14 cellular contexts compared by ENCODE assay signal in the genomic region with DNA sequence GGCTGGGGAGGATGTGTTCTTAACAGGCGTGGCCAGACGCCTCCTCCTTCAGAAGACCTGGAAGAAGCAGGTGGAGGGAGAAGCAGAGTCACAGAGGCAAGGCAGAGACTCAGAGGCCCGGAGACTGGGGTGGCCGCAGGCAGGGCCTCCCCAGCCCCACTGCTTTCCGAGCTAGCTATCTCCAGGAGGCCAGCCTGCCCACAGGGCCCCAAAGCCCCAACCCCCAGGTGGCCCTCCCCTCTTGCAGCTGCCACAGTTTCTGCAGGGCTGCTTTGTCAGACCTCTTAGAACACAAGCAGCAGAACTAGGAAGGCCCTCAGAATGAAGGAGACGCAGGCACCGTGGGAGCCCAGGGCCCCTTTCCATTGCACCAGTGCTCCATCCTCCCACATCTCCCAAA.
A peak's percentile ranks its signal among the peaks of the same experiment; 100 is the strongest.
DNase-seq lines count a peak whose midpoint lies in the region; ATAC-seq and TF ChIP-seq lines count a peak whose summit lies in the region.
"Had no signal": no experiment of that assay in that cellular context is flagged by ENCODE, and none has a peak within 500 bp of the region (broad histone marks: within the 10 kb centered on the region; RNA-seq: fewer than 3 reads in every experiment).

No MANE protein-coding gene starts in this region.

- H2AFZ ChIP-seq in neuronal stem cell (ENCODE audit: low read length): no peak overlapping the region
- H2AFZ ChIP-seq: GM23248 had no signal

- no peak overlapping the region for H2BK5ac ChIP-seq in neuronal stem cell (ENCODE audit: low read length)

- no peak overlapping the region for H2BK12ac ChIP-seq in neuronal stem cell (ENCODE audit: low read length)

- H3K27me3 ChIP-seq in WERI-Rb-1 (ENCODE audit: insufficient read depth, low read depth, severe bottlenecking): no peaks in the 10 kb centered on the region
- H3K27me3 ChIP-seq in neuronal stem cell (ENCODE audit: control insufficient read depth in 3 of 3, insufficient read depth in 3 of 3, low read depth in 1 of 3, low read length in 3 of 3): peaks cover 0 to 25% (median 0%) of the 10 kb centered on the region in 3 experiments
- H3K27me3 ChIP-seq: BLaER1 treated with 17β-estradiol and CSF1 and Interleukin-3, amounts not matched to agents 10 nM and 100 nM had no signal

- H3K4me1 ChIP-seq in neuronal stem cell (ENCODE audit: control insufficient read depth in 2 of 2, insufficient read depth in 1 of 2, low read depth in 1 of 2, low read length in 2 of 2): peaks cover 4 to 18% of the 10 kb centered on the region in 2 donors

- no peak for TF ChIP-seq POLR2A in lower leg skin (IDR thresholded peaks at IDR 0.05)

- TF ChIP-seq CTCF in WERI-Rb-1 (IDR thresholded peaks at IDR 0.05; ENCODE audit: low read depth, low read length) (no peak), lower leg skin (IDR thresholded peaks at IDR 0.05) (no peak)

- H2BK120ac ChIP-seq in neuronal stem cell (ENCODE audit: low read depth, low read length): no peak overlapping the region

- H3K27ac ChIP-seq in WERI-Rb-1 (peak overlapping the region; percentile 90), neuronal stem cell (replicated peaks; ENCODE audit: low read length) (no peak overlapping the region)
- H3K27ac ChIP-seq: BLaER1 treated with 17β-estradiol and CSF1 and Interleukin-3, amounts not matched to agents 10 nM and 100 nM; GM23248 had no signal

- H4K8ac ChIP-seq in neuronal stem cell (ENCODE audit: low read depth, low read length): no peak overlapping the region

- H3K23ac ChIP-seq in neuronal stem cell (ENCODE audit: low read depth, low read length, poor library complexity): no peak overlapping the region

- intact Hi-C loops in left ventricle myocardium superior (cut with micrococcal nuclease): no loop called here
- intact Hi-C loops in cardiac septum (cut with DNase I): no loop called here
- intact Hi-C loops in lower leg skin (cut with DNase I; ENCODE audit: low total_unique reads): no loop called here

- no peak overlapping the region for H4K91ac ChIP-seq in neuronal stem cell (ENCODE audit: low read depth, low read length, poor library complexity)

- ATAC-seq in left ventricle myocardium superior (no peak), GM21390 (IDR thresholded peaks at IDR 0.05; ENCODE audit: unreplicated experiment) (no peak)
- ATAC-seq: CD8-positive, alpha-beta T cell had no signal

- H3K9me3 ChIP-seq in WERI-Rb-1 (ENCODE audit: severe bottlenecking) (no peaks in the 10 kb centered on the region), neuronal stem cell (replicated peaks in 1 of 2; ENCODE audit: control insufficient read depth in 2 of 2, insufficient read depth in 1 of 2, low read depth in 1 of 2, low read length in 2 of 2) (no peaks in the 10 kb centered on the region)
- H3K9me3 ChIP-seq: BLaER1 treated with 17β-estradiol and CSF1 and Interleukin-3, amounts not matched to agents 10 nM and 100 nM had no signal

- H3K79me1 ChIP-seq in neuronal stem cell (ENCODE audit: low read depth, low read length): no peaks in the 10 kb centered on the region

- no peak overlapping the region for H3K4me3 ChIP-seq in WERI-Rb-1 (ENCODE audit: low read depth, low read length)
- H3K4me3 ChIP-seq in neuronal stem cell (ENCODE audit: low read length in 2 of 2): no peak overlapping the region
- no peak overlapping the region for H3K4me3 ChIP-seq in lower leg skin (ENCODE audit: low read depth, poor library complexity, severe bottlenecking)
- H3K4me3 ChIP-seq: BLaER1 treated with 17β-estradiol and CSF1 and Interleukin-3, amounts not matched to agents 10 nM and 100 nM; GM23248 had no signal

- H3K18ac ChIP-seq in neuronal stem cell (ENCODE audit: low read length): no peak overlapping the region

- H3K4ac ChIP-seq in neuronal stem cell (ENCODE audit: low read length): no peak overlapping the region

- H3K14ac ChIP-seq in neuronal stem cell (ENCODE audit: low read length): no peak overlapping the region

- WGBS in neuronal stem cell (ENCODE audit: extremely low coverage in 2 of 2, insufficient read length in 2 of 2, insufficient replicate concordance in 1 of 2), 2 donors: no CpG with 5 or more reads among the region's 7 CpGs
- 84 to 93% methylated on average over 7 of the region's 7 CpGs for WGBS in lower leg skin, 2 donors

- peak overlapping the region; percentile 38 for H2BK15ac ChIP-seq in neuronal stem cell (ENCODE audit: low read length)

- peak; percentile 15 for DNase-seq in left ventricle myocardium superior
- DNase-seq in cardiac septum (ENCODE audit: low spot score): no peak
- DNase-seq in WERI-Rb-1: peak; percentile 88
- no peak for DNase-seq in neuronal stem cell (ENCODE audit: low spot score)
- no peak for DNase-seq in lower leg skin (ENCODE audit: low spot score in 2 of 2)
- DNase-seq in SW480 (ENCODE audit: low spot score): no peak
- DNase-seq: Calu3; CD8-positive, alpha-beta T cell; GM23248; HCEC 1CT; HFFc6; IMR-90 had no signal

- no peak overlapping the region for H3K4me2 ChIP-seq in neuronal stem cell (ENCODE audit: insufficient read depth, low read length, poor library complexity, severe bottlenecking)
- H3K4me2 ChIP-seq: BLaER1 treated with 17β-estradiol and CSF1 and Interleukin-3, amounts not matched to agents 10 nM and 100 nM had no signal

- H3K36me3 ChIP-seq in WERI-Rb-1: no peaks in the 10 kb centered on the region
- H3K36me3 ChIP-seq in neuronal stem cell (replicated peaks in 1 of 2; ENCODE audit: control insufficient read depth in 2 of 2, insufficient read depth in 2 of 2, low read length in 2 of 2): no peaks in the 10 kb centered on the region
- H3K36me3 ChIP-seq: BLaER1 treated with 17β-estradiol and CSF1 and Interleukin-3, amounts not matched to agents 10 nM and 100 nM had no signal

- no peak overlapping the region for H3K9ac ChIP-seq in neuronal stem cell (ENCODE audit: low read depth, low read length, poor library complexity)
- H3K9ac ChIP-seq: BLaER1 treated with 17β-estradiol and CSF1 and Interleukin-3, amounts not matched to agents 10 nM and 100 nM; GM23248 had no signal

- peak overlapping the region; percentile 13 for H2AK5ac ChIP-seq in neuronal stem cell (ENCODE audit: low read depth, low read length)

Comparison
In these comparisons a context has a peak if more than half of its experiments do, and no peak if none do; other contexts are left out.
1. DNase-seq: peak in left ventricle myocardium superior (single experiment) and WERI-Rb-1 (single experiment); none in cardiac septum (single experiment), neuronal stem cell (single experiment), lower leg skin (0 of 2) and SW480 (single experiment).